In the genomic region with DNA sequence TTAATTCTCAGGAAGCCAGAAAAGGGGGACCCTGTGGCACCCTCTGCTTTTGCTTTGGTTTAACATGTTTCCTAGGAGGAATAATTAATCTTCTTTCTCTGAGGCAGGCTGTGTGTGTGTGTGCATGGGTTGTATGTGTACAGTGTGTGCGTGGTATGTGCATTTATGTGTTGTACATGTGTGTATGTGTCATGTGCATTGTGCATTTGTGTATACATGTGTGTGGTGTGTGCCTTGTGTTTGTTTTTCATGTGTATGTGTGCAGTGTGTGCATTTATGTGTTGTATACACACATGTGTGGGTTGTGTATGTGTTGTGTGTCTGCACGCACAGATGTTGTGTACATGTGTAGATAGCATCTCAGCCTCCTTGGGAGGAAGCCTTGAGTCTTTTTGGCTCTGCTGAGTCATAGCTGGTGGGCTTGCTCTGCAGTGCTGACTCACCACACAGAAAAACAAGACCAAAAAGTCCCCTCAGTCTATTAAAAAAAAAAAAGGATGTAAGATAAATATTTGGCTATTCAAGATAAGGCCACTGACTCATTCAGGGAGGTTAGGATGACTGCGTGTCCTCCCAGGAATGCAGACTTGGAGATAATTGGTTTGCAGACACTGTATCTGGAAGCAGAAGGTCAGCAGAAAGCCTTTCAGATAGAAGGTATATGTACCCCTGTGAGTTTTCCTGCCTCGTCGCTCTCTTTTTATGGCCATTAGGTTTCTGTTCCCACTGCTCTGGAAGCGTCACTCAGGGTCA, we compare ENCODE assay signal across 1 cellular context.
A peak's percentile ranks its signal among the peaks of the same experiment; 100 is the strongest.
TF ChIP-seq lines count a peak whose summit lies in the region.

No MANE protein-coding gene starts in this region.

TF ChIP-seq in HEK293, 187 proteins besides CTCF, POLR2A, EP300 and RAD21 (continued from another document and continues in another):
- TF ChIP-seq ZNF544 (tag by site-specific recombination; IDR thresholded peaks at IDR 0.05): no peak
- TF ChIP-seq, protein P1, sequence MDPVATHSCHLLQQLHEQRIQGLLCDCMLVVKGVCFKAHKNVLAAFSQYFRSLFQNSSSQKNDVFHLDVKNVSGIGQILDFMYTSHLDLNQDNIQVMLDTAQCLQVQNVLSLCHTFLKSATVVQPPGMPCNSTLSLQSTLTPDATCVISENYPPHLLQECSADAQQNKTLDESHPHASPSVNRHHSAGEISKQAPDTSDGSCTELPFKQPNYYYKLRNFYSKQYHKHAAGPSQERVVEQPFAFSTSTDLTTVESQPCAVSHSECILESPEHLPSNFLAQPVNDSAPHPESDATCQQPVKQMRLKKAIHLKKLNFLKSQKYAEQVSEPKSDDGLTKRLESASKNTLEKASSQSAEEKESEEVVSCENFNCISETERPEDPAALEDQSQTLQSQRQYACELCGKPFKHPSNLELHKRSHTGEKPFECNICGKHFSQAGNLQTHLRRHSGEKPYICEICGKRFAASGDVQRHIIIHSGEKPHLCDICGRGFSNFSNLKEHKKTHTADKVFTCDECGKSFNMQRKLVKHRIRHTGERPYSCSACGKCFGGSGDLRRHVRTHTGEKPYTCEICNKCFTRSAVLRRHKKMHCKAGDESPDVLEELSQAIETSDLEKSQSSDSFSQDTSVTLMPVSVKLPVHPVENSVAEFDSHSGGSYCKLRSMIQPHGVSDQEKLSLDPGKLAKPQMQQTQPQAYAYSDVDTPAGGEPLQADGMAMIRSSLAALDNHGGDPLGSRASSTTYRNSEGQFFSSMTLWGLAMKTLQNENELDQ (tag by site-specific recombination; IDR thresholded peaks at IDR 0.05; ENCODE audit: low read depth): 0 out of 2 replicates have a peak, but pooled peaks have one; percentile 23
- TF ChIP-seq ZNF670 (tag by site-specific recombination; IDR thresholded peaks at IDR 0.05; ENCODE audit: low read depth): no peak
- TF ChIP-seq HOXC10 (CRISPR knock-in tag; IDR thresholded peaks at IDR 0.05): 0 out of 2 replicates have a peak, but pooled peaks have one; percentile 6
- TF ChIP-seq ZNF585B (tag by site-specific recombination; IDR thresholded peaks at IDR 0.05): no peak
- TF ChIP-seq ZBTB20 (tag by site-specific recombination; IDR thresholded peaks at IDR 0.05): 0 out of 2 replicates have a peak, but pooled peaks have one; percentile 12
- no peak; the same call in 1 of the 2 replicates for TF ChIP-seq ZBTB48 (tag by site-specific recombination; IDR thresholded peaks at IDR 0.05)
- TF ChIP-seq ZNF768 (tag by site-specific recombination; IDR thresholded peaks at IDR 0.05): no peak
- TF ChIP-seq YY2 (tag by site-specific recombination; IDR thresholded peaks at IDR 0.05): peak; percentile 29; the same call in 1 of the 2 replicates
- TF ChIP-seq ZNF530 (tag by site-specific recombination; IDR thresholded peaks at IDR 0.05; ENCODE audit: low read depth): 0 out of 2 replicates have a peak, but pooled peaks have one; percentile 21
- TF ChIP-seq ZFP41 (tag by site-specific recombination; IDR thresholded peaks at IDR 0.05; ENCODE audit: borderline replicate concordance): no peak
- peak; percentile 80 for TF ChIP-seq ZNF335 (tag by site-specific recombination; conservative IDR thresholded peaks at IDR 0.05)
- TF ChIP-seq, protein P2, sequence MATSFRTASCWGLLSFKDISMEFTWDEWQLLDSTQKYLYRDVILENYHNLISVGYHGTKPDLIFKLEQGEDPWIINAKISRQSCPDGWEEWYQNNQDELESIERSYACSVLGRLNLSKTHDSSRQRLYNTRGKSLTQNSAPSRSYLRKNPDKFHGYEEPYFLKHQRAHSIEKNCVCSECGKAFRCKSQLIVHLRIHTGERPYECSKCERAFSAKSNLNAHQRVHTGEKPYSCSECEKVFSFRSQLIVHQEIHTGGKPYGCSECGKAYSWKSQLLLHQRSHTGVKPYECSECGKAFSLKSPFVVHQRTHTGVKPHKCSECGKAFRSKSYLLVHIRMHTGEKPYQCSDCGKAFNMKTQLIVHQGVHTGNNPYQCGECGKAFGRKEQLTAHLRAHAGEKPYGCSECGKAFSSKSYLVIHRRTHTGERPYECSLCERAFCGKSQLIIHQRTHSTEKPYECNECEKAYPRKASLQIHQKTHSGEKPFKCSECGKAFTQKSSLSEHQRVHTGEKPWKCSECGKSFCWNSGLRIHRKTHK (tag by site-specific recombination; IDR thresholded peaks at IDR 0.05): no peak
- no peak for TF ChIP-seq SCRT2 (tag by site-specific recombination; IDR thresholded peaks at IDR 0.05)
- no peak for TF ChIP-seq ZNF274 (IDR thresholded peaks at IDR 0.05; ENCODE audit: low read length)
- no peak for TF ChIP-seq ZNF274 (tag by site-specific recombination; IDR thresholded peaks at IDR 0.05; ENCODE audit: borderline replicate concordance)
- TF ChIP-seq, protein P3, sequence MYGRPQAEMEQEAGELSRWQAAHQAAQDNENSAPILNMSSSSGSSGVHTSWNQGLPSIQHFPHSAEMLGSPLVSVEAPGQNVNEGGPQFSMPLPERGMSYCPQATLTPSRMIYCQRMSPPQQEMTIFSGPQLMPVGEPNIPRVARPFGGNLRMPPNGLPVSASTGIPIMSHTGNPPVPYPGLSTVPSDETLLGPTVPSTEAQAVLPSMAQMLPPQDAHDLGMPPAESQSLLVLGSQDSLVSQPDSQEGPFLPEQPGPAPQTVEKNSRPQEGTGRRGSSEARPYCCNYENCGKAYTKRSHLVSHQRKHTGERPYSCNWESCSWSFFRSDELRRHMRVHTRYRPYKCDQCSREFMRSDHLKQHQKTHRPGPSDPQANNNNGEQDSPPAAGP (tag by site-specific recombination; IDR thresholded peaks at IDR 0.05): peak; percentile 98
- no peak for TF ChIP-seq ZNF776 (tag by site-specific recombination; IDR thresholded peaks at IDR 0.05; ENCODE audit: borderline replicate concordance)
- peak; percentile 76; the same call in 1 of the 2 replicates for TF ChIP-seq ZFP37 (tag by site-specific recombination; IDR thresholded peaks at IDR 0.05)
- no peak for TF ChIP-seq ZNF416 (tag by site-specific recombination; IDR thresholded peaks at IDR 0.05)
- TF ChIP-seq ZIC2 (tag by site-specific recombination; IDR thresholded peaks at IDR 0.05): peak; percentile 77
- no peak for TF ChIP-seq ZNF211 (tag by site-specific recombination; IDR thresholded peaks at IDR 0.05; ENCODE audit: low read depth)
- TF ChIP-seq WT1 (tag by site-specific recombination; IDR thresholded peaks at IDR 0.05): peak; percentile 100
- TF ChIP-seq ZBTB21 (tag by site-specific recombination; IDR thresholded peaks at IDR 0.05): peak; percentile 90
- TF ChIP-seq ZNF302 (tag by site-specific recombination; IDR thresholded peaks at IDR 0.05; ENCODE audit: low read depth): no peak
- TF ChIP-seq, protein P4, sequence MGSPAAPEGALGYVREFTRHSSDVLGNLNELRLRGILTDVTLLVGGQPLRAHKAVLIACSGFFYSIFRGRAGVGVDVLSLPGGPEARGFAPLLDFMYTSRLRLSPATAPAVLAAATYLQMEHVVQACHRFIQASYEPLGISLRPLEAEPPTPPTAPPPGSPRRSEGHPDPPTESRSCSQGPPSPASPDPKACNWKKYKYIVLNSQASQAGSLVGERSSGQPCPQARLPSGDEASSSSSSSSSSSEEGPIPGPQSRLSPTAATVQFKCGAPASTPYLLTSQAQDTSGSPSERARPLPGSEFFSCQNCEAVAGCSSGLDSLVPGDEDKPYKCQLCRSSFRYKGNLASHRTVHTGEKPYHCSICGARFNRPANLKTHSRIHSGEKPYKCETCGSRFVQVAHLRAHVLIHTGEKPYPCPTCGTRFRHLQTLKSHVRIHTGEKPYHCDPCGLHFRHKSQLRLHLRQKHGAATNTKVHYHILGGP (tag by site-specific recombination; IDR thresholded peaks at IDR 0.05): no peak
- TF ChIP-seq, protein P5, sequence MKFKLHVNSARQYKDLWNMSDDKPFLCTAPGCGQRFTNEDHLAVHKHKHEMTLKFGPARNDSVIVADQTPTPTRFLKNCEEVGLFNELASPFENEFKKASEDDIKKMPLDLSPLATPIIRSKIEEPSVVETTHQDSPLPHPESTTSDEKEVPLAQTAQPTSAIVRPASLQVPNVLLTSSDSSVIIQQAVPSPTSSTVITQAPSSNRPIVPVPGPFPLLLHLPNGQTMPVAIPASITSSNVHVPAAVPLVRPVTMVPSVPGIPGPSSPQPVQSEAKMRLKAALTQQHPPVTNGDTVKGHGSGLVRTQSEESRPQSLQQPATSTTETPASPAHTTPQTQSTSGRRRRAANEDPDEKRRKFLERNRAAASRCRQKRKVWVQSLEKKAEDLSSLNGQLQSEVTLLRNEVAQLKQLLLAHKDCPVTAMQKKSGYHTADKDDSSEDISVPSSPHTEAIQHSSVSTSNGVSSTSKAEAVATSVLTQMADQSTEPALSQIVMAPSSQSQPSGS (tag by site-specific recombination; IDR thresholded peaks at IDR 0.05; ENCODE audit: low read depth): peak; percentile 57
- 0 out of 2 replicates have a peak, but pooled peaks have one; percentile 1 for TF ChIP-seq ZNF146 (tag by site-specific recombination; IDR thresholded peaks at IDR 0.05)
- no peak for TF ChIP-seq ZNF654 (tag by site-specific recombination; IDR thresholded peaks at IDR 0.05; ENCODE audit: low read depth)
- peak; percentile 76 for TF ChIP-seq ZFP69B (tag by site-specific recombination; IDR thresholded peaks at IDR 0.05)
- no peak for TF ChIP-seq ZNF174 (tag by site-specific recombination; IDR thresholded peaks at IDR 0.05)
- TF ChIP-seq ZNF660 (tag by site-specific recombination; IDR thresholded peaks at IDR 0.05): peak; percentile 90
- TF ChIP-seq, protein P6, sequence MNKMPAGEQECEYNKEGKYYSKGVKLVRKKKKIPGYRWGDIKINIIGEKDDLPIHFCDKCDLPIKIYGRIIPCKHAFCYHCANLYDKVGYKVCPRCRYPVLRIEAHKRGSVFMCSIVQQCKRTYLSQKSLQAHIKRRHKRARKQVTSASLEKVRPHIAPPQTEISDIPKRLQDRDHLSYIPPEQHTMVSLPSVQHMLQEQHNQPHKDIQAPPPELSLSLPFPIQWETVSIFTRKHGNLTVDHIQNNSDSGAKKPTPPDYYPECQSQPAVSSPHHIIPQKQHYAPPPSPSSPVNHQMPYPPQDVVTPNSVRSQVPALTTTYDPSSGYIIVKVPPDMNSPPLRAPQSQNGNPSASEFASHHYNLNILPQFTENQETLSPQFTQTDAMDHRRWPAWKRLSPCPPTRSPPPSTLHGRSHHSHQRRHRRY (tag by site-specific recombination; IDR thresholded peaks at IDR 0.05): peak; percentile 10; the same call in 1 of the 2 replicates
- 0 out of 2 replicates have a peak, but pooled peaks have one; percentile 50 for TF ChIP-seq ZNF707 (tag by site-specific recombination; IDR thresholded peaks at IDR 0.05)
- TF ChIP-seq GLI4 (tag by site-specific recombination; IDR thresholded peaks at IDR 0.05): peak; percentile 70; the same call in 1 of the 2 replicates
- TF ChIP-seq ZNF394 (tag by site-specific recombination; IDR thresholded peaks at IDR 0.05; ENCODE audit: borderline replicate concordance): peak; percentile 70; the same call in 1 of the 2 replicates
- TF ChIP-seq, protein P7, sequence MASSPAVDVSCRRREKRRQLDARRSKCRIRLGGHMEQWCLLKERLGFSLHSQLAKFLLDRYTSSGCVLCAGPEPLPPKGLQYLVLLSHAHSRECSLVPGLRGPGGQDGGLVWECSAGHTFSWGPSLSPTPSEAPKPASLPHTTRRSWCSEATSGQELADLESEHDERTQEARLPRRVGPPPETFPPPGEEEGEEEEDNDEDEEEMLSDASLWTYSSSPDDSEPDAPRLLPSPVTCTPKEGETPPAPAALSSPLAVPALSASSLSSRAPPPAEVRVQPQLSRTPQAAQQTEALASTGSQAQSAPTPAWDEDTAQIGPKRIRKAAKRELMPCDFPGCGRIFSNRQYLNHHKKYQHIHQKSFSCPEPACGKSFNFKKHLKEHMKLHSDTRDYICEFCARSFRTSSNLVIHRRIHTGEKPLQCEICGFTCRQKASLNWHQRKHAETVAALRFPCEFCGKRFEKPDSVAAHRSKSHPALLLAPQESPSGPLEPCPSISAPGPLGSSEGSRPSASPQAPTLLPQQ (tag by site-specific recombination; IDR thresholded peaks at IDR 0.05): peak; percentile 87
- no peak for TF ChIP-seq ZBTB1 (tag by site-specific recombination; IDR thresholded peaks at IDR 0.05)
- TF ChIP-seq ZNF529 (tag by site-specific recombination; IDR thresholded peaks at IDR 0.05; ENCODE audit: insufficient replicate concordance): no peak
- peak; percentile 81 for TF ChIP-seq GLIS1 (tag by site-specific recombination; IDR thresholded peaks at IDR 0.05)
- TF ChIP-seq ZNF140 (tag by site-specific recombination; IDR thresholded peaks at IDR 0.05): no peak
- no peak for TF ChIP-seq ZNF354C (tag by site-specific recombination; IDR thresholded peaks at IDR 0.05; ENCODE audit: borderline replicate concordance, low read depth)
- TF ChIP-seq KLF8 (tag by site-specific recombination; IDR thresholded peaks at IDR 0.05): peak; percentile 93
- peak; percentile 44; the same call in 1 of the 2 replicates for TF ChIP-seq OVOL3 (tag by site-specific recombination; IDR thresholded peaks at IDR 0.05)
- peak; percentile 63 for TF ChIP-seq ZBTB8A (tag by site-specific recombination; IDR thresholded peaks at IDR 0.05)
- TF ChIP-seq GLIS2 (tag by site-specific recombination; IDR thresholded peaks at IDR 0.05): peak; percentile 60
- TF ChIP-seq ZNF292 (tag by site-specific recombination; IDR thresholded peaks at IDR 0.05; ENCODE audit: borderline replicate concordance, low read depth): no peak
- 0 out of 2 replicates have a peak, but pooled peaks have one; percentile 29 for TF ChIP-seq ZNF596 (tag by site-specific recombination; IDR thresholded peaks at IDR 0.05)
- peak; percentile 97 for TF ChIP-seq SP7 (tag by site-specific recombination; IDR thresholded peaks at IDR 0.05)
- no peak for TF ChIP-seq ZSCAN16 (tag by site-specific recombination; IDR thresholded peaks at IDR 0.05)
- no peak for TF ChIP-seq ZNF510 (tag by site-specific recombination; IDR thresholded peaks at IDR 0.05; ENCODE audit: insufficient replicate concordance)
- 0 out of 2 replicates have a peak, but pooled peaks have one; percentile 6 for TF ChIP-seq BCL11B (tag by site-specific recombination; IDR thresholded peaks at IDR 0.05; ENCODE audit: low read depth)
- peak; percentile 69; the same call in 1 of the 2 replicates for TF ChIP-seq GLI2 (tag by site-specific recombination; IDR thresholded peaks at IDR 0.05; ENCODE audit: borderline replicate concordance, low read depth)
- no peak for TF ChIP-seq ZNF677 (tag by site-specific recombination; IDR thresholded peaks at IDR 0.05)
- TF ChIP-seq ZNF626 (tag by site-specific recombination; IDR thresholded peaks at IDR 0.05): no peak
- TF ChIP-seq ZNF16 (tag by site-specific recombination; IDR thresholded peaks at IDR 0.05; ENCODE audit: low read depth): no peak
- no peak for TF ChIP-seq ZNF560 (tag by site-specific recombination; IDR thresholded peaks at IDR 0.05; ENCODE audit: borderline replicate concordance)
- TF ChIP-seq, protein P8, sequence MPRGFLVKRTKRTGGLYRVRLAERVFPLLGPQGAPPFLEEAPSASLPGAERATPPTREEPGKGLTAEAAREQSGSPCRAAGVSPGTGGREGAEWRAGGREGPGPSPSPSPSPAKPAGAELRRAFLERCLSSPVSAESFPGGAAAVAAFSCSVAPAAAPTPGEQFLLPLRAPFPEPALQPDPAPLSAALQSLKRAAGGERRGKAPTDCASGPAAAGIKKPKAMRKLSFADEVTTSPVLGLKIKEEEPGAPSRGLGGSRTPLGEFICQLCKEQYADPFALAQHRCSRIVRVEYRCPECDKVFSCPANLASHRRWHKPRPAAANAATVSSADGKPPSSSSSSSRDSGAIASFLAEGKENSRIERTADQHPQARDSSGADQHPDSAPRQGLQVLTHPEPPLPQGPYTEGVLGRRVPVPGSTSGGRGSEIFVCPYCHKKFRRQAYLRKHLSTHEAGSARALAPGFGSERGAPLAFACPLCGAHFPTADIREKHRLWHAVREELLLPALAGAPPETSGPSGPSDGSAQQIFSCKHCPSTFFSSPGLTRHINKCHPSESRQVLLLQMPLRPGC (tag by site-specific recombination; IDR thresholded peaks at IDR 0.05): peak; percentile 97
